Comparison of ENCODE assay signal across 17 cellular contexts in genomic region chr16:7390974-7391373, GRCh38. TPM values are rescaled to one million over a fixed set of nuclear protein-coding genes. Genes with fewer than 3 reads are reported as not detected.
DNase-seq lines count a peak whose midpoint lies in the region; ATAC-seq and TF ChIP-seq lines count a peak whose summit lies in the region.
"Had no signal": no experiment of that assay in that cellular context is flagged by ENCODE, and none has a peak within 500 bp of the region (broad histone marks: within the 10 kb centered on the region; RNA-seq: fewer than 3 reads in every experiment).

No MANE protein-coding gene starts in this region.

- H3K27ac ChIP-seq in left ventricle myocardium inferior (replicated peaks) (no peak overlapping the region), WERI-Rb-1 (peak overlapping the region; percentile 38; the same call in 1 of the 2 replicates)
- H3K27ac ChIP-seq: 22Rv1, A549, C4-2B had no signal

- H3K4me3 ChIP-seq in left ventricle myocardium inferior (no peak overlapping the region), WERI-Rb-1 (ENCODE audit: low read depth, low read length) (no peak overlapping the region)
- H3K4me3 ChIP-seq: A549, GM12878 had no signal

- H3K36me3 ChIP-seq in left ventricle myocardium inferior, result no peaks in the 10 kb centered on the region
- H3K36me3 ChIP-seq in WERI-Rb-1, result no peaks in the 10 kb centered on the region

- intact Hi-C loops in Right ventricle myocardium inferior (cut with DNase I) (no loop called here), left ventricle myocardium inferior (cut with micrococcal nuclease) (no loop called here)

- no peak for TF ChIP-seq CTCF in left ventricle myocardium inferior (IDR thresholded peaks at IDR 0.05; ENCODE audit: borderline replicate concordance)
- no peak for TF ChIP-seq CTCF in WERI-Rb-1 (IDR thresholded peaks at IDR 0.05; ENCODE audit: low read depth, low read length)

- no peaks in the 10 kb centered on the region for H3K27me3 ChIP-seq in left ventricle myocardium inferior (ENCODE audit: low read depth)
- H3K27me3 ChIP-seq in WERI-Rb-1 (ENCODE audit: insufficient read depth, low read depth, severe bottlenecking), result no peaks in the 10 kb centered on the region

- ATAC-seq in Right ventricle myocardium inferior (peak; percentile 63), GM18519 (IDR thresholded peaks at IDR 0.05; ENCODE audit: low FRiP score, unreplicated experiment) (no peak)
- ATAC-seq in activated CD4-positive, CD25-positive, alpha-beta regulatory T cell treated with anti-CD3 and anti-CD28 coated beads, Interleukin-2, amount 50 U/mL, for 24 hours, result no peak
- ATAC-seq: A549, GM12878 had no signal

- peaks cover 22% of the 10 kb centered on the region for H3K4me1 ChIP-seq in left ventricle myocardium inferior
- H3K4me1 ChIP-seq: A549 had no signal

- no peaks in the 10 kb centered on the region for H3K9me3 ChIP-seq in left ventricle myocardium inferior (replicated peaks)
- H3K9me3 ChIP-seq in WERI-Rb-1 (ENCODE audit: severe bottlenecking), result no peaks in the 10 kb centered on the region
- H3K9me3 ChIP-seq: A549 had no signal

- no peak for DNase-seq in Right ventricle myocardium inferior (ENCODE audit: missing footprints)
- DNase-seq in left ventricle myocardium inferior, result no peak
- DNase-seq in WERI-Rb-1, result peak; percentile 86
- peak; percentile 9 for DNase-seq in islet precursor cell
- no peak for DNase-seq in amygdala (lab: John Stamatoyannopoulos, UW)
- DNase-seq: AML-193; CD4-positive, alpha-beta T cell; DMS79 treated with DMSO at 0.1 percent for 48 hours; GF-D8; H9; IMR-90 had no signal

RNA-seq across cellular contexts. Expression of gene RBFOX1, which starts 58.3 kb away (rescaled TPM):
- total RNA-seq in Right ventricle myocardium inferior (68.4 TPM), left ventricle myocardium inferior (71.8 TPM)
- total RNA-seq: CD4-positive, alpha-beta T cell; GM12878; IMR-90 had no signal

Comparison
In these comparisons a context has a peak if more than half of its experiments do, and no peak if none do; other contexts are left out.
1. DNase-seq: peak in WERI-Rb-1 (single experiment) and islet precursor cell (single experiment); none in Right ventricle myocardium inferior (single experiment), left ventricle myocardium inferior (single experiment) and amygdala (0 of 56).